Comparison of ENCODE assay signal across 1 cellular context in genomic region chr22:18994780-18995711, GRCh38.
TF ChIP-seq lines count a peak whose summit lies in the region.

No MANE protein-coding gene starts in this region.

TF ChIP-seq in HepG2, 621 proteins besides CTCF, POLR2A, EP300 and RAD21 (continued from another document):
- TF ChIP-seq ZNF552 (CRISPR knock-in tag; IDR thresholded peaks at IDR 0.05; ENCODE audit: borderline replicate concordance) (no peak), ZNF768 (CRISPR knock-in tag; IDR thresholded peaks at IDR 0.05) (0 out of 2 replicates have a peak, but pooled peaks have one; percentile 13), ZBTB2 (CRISPR knock-in tag; IDR thresholded peaks at IDR 0.05; ENCODE audit: low read depth) (no peak), ZNF550 (CRISPR knock-in tag; IDR thresholded peaks at IDR 0.05; ENCODE audit: borderline replicate concordance) (no peak), SMAD3 (CRISPR knock-in tag; IDR thresholded peaks at IDR 0.05) (no peak), DMAP1 (CRISPR knock-in tag; IDR thresholded peaks at IDR 0.05) (no peak), ZBTB26 (CRISPR knock-in tag; IDR thresholded peaks at IDR 0.05; ENCODE audit: borderline replicate concordance) (no peak), ZNF543 (CRISPR knock-in tag; IDR thresholded peaks at IDR 0.05) (no peak), ZFYVE20 (CRISPR knock-in tag; IDR thresholded peaks at IDR 0.05; ENCODE audit: borderline replicate concordance, low read depth) (no peak), SRY (CRISPR knock-in tag; IDR thresholded peaks at IDR 0.05) (no peak), ZNF44 (CRISPR knock-in tag; IDR thresholded peaks at IDR 0.05) (no peak), ELF1 (CRISPR knock-in tag; IDR thresholded peaks at IDR 0.05) (peak; percentile 53; the same call in 1 of the 2 replicates), ZMYM3 (CRISPR knock-in tag; IDR thresholded peaks at IDR 0.05) (no peak), RFX3 (CRISPR knock-in tag; IDR thresholded peaks at IDR 0.05) (no peak), ZNF569 (CRISPR knock-in tag; IDR thresholded peaks at IDR 0.05; ENCODE audit: borderline replicate concordance) (no peak), TEAD3 (CRISPR knock-in tag; optimal IDR thresholded peaks at IDR 0.05; ENCODE audit: borderline replicate concordance) (peak; percentile 63), PHF20 (CRISPR knock-in tag; IDR thresholded peaks at IDR 0.05) (0 out of 2 replicates have a peak, but pooled peaks have one; percentile 41), ZNF446 (CRISPR knock-in tag; IDR thresholded peaks at IDR 0.05) (no peak), ZNF503 (CRISPR knock-in tag; IDR thresholded peaks at IDR 0.05) (no peak), ZSCAN20 (CRISPR knock-in tag; IDR thresholded peaks at IDR 0.05; ENCODE audit: borderline replicate concordance) (no peak), NCOA5 (CRISPR knock-in tag; IDR thresholded peaks at IDR 0.05) (no peak), ZNF501 (CRISPR knock-in tag; IDR thresholded peaks at IDR 0.05) (peak; percentile 63), ETV5 (CRISPR knock-in tag; IDR thresholded peaks at IDR 0.05; ENCODE audit: borderline replicate concordance) (peak; percentile 20; the same call in 1 of the 2 replicates), REPIN1 (CRISPR knock-in tag; IDR thresholded peaks at IDR 0.05; ENCODE audit: borderline replicate concordance, low read depth) (no peak), DNMT3B (CRISPR knock-in tag; conservative IDR thresholded peaks at IDR 0.05) (no peak), ZNF431 (CRISPR knock-in tag; IDR thresholded peaks at IDR 0.05; ENCODE audit: borderline replicate concordance, low read depth) (no peak), ZNF33B (CRISPR knock-in tag; IDR thresholded peaks at IDR 0.05) (no peak), TARDBP (CRISPR knock-in tag; IDR thresholded peaks at IDR 0.05) (peak; percentile 58; the same call in 1 of the 2 replicates), TOPORS (CRISPR knock-in tag; IDR thresholded peaks at IDR 0.05) (no peak), PBX3 (CRISPR knock-in tag; IDR thresholded peaks at IDR 0.05; ENCODE audit: borderline replicate concordance) (no peak)
- TF ChIP-seq, protein P1, sequence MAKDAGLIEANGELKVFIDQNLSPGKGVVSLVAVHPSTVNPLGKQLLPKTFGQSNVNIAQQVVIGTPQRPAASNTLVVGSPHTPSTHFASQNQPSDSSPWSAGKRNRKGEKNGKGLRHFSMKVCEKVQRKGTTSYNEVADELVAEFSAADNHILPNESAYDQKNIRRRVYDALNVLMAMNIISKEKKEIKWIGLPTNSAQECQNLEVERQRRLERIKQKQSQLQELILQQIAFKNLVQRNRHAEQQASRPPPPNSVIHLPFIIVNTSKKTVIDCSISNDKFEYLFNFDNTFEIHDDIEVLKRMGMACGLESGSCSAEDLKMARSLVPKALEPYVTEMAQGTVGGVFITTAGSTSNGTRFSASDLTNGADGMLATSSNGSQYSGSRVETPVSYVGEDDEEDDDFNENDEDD (CRISPR knock-in tag; IDR thresholded peaks at IDR 0.05; ENCODE audit: borderline replicate concordance) = no peak
- TF ChIP-seq, protein P2, sequence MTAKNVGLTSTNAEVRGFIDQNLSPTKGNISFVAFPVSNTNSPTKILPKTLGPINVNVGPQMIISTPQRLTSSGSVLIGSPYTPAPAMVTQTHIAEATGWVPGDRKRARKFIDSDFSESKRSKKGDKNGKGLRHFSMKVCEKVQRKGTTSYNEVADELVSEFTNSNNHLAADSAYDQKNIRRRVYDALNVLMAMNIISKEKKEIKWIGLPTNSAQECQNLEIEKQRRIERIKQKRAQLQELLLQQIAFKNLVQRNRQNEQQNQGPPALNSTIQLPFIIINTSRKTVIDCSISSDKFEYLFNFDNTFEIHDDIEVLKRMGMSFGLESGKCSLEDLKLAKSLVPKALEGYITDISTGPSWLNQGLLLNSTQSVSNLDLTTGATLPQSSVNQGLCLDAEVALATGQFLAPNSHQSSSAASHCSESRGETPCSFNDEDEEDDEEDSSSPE (CRISPR knock-in tag; IDR thresholded peaks at IDR 0.05) = peak; percentile 19; the same call in 1 of the 2 replicates
- TF ChIP-seq, protein P3, sequence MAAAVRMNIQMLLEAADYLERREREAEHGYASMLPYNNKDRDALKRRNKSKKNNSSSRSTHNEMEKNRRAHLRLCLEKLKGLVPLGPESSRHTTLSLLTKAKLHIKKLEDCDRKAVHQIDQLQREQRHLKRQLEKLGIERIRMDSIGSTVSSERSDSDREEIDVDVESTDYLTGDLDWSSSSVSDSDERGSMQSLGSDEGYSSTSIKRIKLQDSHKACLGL (CRISPR knock-in tag; IDR thresholded peaks at IDR 0.05) = peak; percentile 39; the same call in 1 of the 2 replicates
